Comparison of ENCODE assay signal across 10 cellular contexts in genomic region chr2:96409543-96410184, GRCh38.
DNase-seq lines count a peak whose midpoint lies in the region; ATAC-seq and TF ChIP-seq lines count a peak whose summit lies in the region.
"Had no signal": no experiment of that assay in that cellular context is flagged by ENCODE, and none has a peak within 500 bp of the region (broad histone marks: within the 10 kb centered on the region; RNA-seq: fewer than 3 reads in every experiment).

No MANE protein-coding gene starts in this region.

- H3K27ac Mint-ChIP-seq in type B pancreatic cell, result peak overlapping the region; percentile 24

- in situ Hi-C loops in transverse colon (cut with MboI; ENCODE audit: low pct_ligation_motif_present in 1 of 4, low pct_unique_long_range_greater_than_20kb in 1 of 4, low sequenced_read_pairs in 3 of 4), result loop anchor here in 3 of 4 donors (5.0 to 10.0 kb wide), 2 partner anchors 98 to 105 kb away; partner anchors contain the start of gene NEURL3 (in 2 of the 3)

- intact Hi-C loops in Right ventricle myocardium inferior (cut with DNase I), result loop anchor here (5.0 to 10.0 kb wide), 2 partner anchors 52 to 385 kb away; no protein-coding TSS in a partner anchor
- intact Hi-C loops in left ventricle myocardium superior (cut with micrococcal nuclease), result loop anchor here (5.0 kb wide), 1 partner anchor 98 kb away; the partner anchor contains the start of gene NEURL3
- intact Hi-C loops in transverse colon (cut with DNase I; ENCODE audit: low total_unique reads), result loop anchor here (5.0 kb wide), 1 partner anchor 98 kb away; the partner anchor contains the start of gene NEURL3

- H3K27ac ChIP-seq in right atrium auricular region (no peak overlapping the region), transverse colon (no peak overlapping the region)

- H3K9me3 ChIP-seq in right atrium auricular region, result no peaks in the 10 kb centered on the region
- H3K9me3 ChIP-seq in transverse colon, result no peaks in the 10 kb centered on the region

- TF ChIP-seq EP300 in transverse colon (IDR thresholded peaks at IDR 0.05; ENCODE audit: low read depth), result no peak

- H3K36me3 ChIP-seq in right atrium auricular region (no peaks in the 10 kb centered on the region), transverse colon (no peaks in the 10 kb centered on the region)

- ATAC-seq in Right ventricle myocardium inferior (peak; percentile 36), SK-N-SH treated with all-trans-retinoic acid at 6 μM for 48 hours (peak; percentile 11; the same call in 1 of the 3 replicates), left ventricle myocardium superior (peak; percentile 34), HG03354 (IDR thresholded peaks at IDR 0.05; ENCODE audit: poor library complexity, severe bottlenecking, unreplicated experiment) (no peak)

- H3K36me3 Mint-ChIP-seq in type B pancreatic cell, result no peaks in the 10 kb centered on the region

- TF ChIP-seq POLR2A in transverse colon (IDR thresholded peaks at IDR 0.05), result no peak

- 45 to 62% methylated on average over 5 to 11 of the region's 13 CpGs for WGBS in transverse colon (ENCODE audit: low coverage in 1 of 2), 2 donors

- TF ChIP-seq CTCF in right atrium auricular region (IDR thresholded peaks at IDR 0.05), result peak in 1 of 2 donors; percentile 51
- TF ChIP-seq CTCF in type B pancreatic cell (conservative IDR thresholded peaks at IDR 0.05), result no peak
- TF ChIP-seq CTCF in transverse colon (IDR thresholded peaks at IDR 0.05), result no peak

- H3K4me1 Mint-ChIP-seq in type B pancreatic cell (ENCODE audit: unreplicated experiment), result peaks cover 39% of the 10 kb centered on the region

- H3K4me3 ChIP-seq in right atrium auricular region (no peak overlapping the region), transverse colon (no peak overlapping the region)

- no peaks in the 10 kb centered on the region for H3K27me3 ChIP-seq in right atrium auricular region
- no peaks in the 10 kb centered on the region for H3K27me3 ChIP-seq in transverse colon

- DNase-seq in Right ventricle myocardium inferior (ENCODE audit: missing footprints), result no peak
- DNase-seq in right atrium auricular region (ENCODE audit: low spot score), result no peak
- DNase-seq in left ventricle myocardium superior, result peak; percentile 66
- DNase-seq in type B pancreatic cell (ENCODE audit: extremely low spot score, unreplicated experiment), result no peak
- no peak for DNase-seq in transverse colon
- DNase-seq in stimulated activated naive CD4-positive, alpha-beta T cell (lab: John Stamatoyannopoulos, UW), result no peak
- DNase-seq: activated CD4-positive, alpha-beta T cell treated with anti-CD3 and anti-CD28 coated beads for 4 hours; GOT3 had no signal

- no peaks in the 10 kb centered on the region for H3K9me3 Mint-ChIP-seq in type B pancreatic cell

- H3K4me1 ChIP-seq in right atrium auricular region, result peaks cover 0 to 36% of the 10 kb centered on the region in 2 donors
- peaks cover 0 to 22% (median 8%) of the 10 kb centered on the region in 4 donors for H3K4me1 ChIP-seq in transverse colon

- H3K4me3 Mint-ChIP-seq in type B pancreatic cell, result peak overlapping the region; percentile 1

- H3K27me3 Mint-ChIP-seq in type B pancreatic cell, result peaks cover 8% of the 10 kb centered on the region

TF ChIP-seq in SK-N-SH treated with all-trans-retinoic acid at 6 μM for 48 hours, 23 proteins besides CTCF, POLR2A, EP300 and RAD21:
- no peak for TF ChIP-seq TCF4 (CRISPR knock-in tag; IDR thresholded peaks at IDR 0.05; ENCODE audit: borderline replicate concordance)
TF ChIP-seq in SK-N-SH treated with all-trans-retinoic acid at 6 μM for 48 hours: peak in this region for 0.
